1 cellular context compared by ENCODE assay signal in genomic region chr7:23105086-23105643, GRCh38.
TF ChIP-seq lines count a peak whose summit lies in the region.

No MANE protein-coding gene starts in this region.

TF ChIP-seq in K562, 482 proteins besides CTCF, POLR2A, EP300 and RAD21 (continued from another document and continues in another):
- no peak for TF ChIP-seq NELFE (IDR thresholded peaks at IDR 0.05; ENCODE audit: insufficient read depth, insufficient read length)
- no peak for TF ChIP-seq NR2C1 (IDR thresholded peaks at IDR 0.05)
- TF ChIP-seq NR2C1 (tag; IDR thresholded peaks at IDR 0.05), result no peak
- TF ChIP-seq FOXA3 (CRISPR knock-in tag; conservative IDR thresholded peaks at IDR 0.05 in 1 of 2, IDR thresholded peaks at IDR 0.05 in 1 of 2), result no peak
- TF ChIP-seq STAT5B (CRISPR knock-in tag; IDR thresholded peaks at IDR 0.05), result no peak
- TF ChIP-seq BACH1 (tag; IDR thresholded peaks at IDR 0.05), result peak; percentile 32; the same call in 1 of the 2 replicates
- TF ChIP-seq ZNF696 (CRISPR knock-in tag; conservative IDR thresholded peaks at IDR 0.05), result no peak
- TF ChIP-seq MIER1 (IDR thresholded peaks at IDR 0.05; ENCODE audit: low read depth), result no peak
- TF ChIP-seq ZMIZ1 (IDR thresholded peaks at IDR 0.05; ENCODE audit: low read depth in 2 of 2, low read length in 2 of 2), result no peak
- no peak for TF ChIP-seq STAG1 (CRISPR knock-in tag; IDR thresholded peaks at IDR 0.05; ENCODE audit: borderline replicate concordance)
- TF ChIP-seq, protein P1, sequence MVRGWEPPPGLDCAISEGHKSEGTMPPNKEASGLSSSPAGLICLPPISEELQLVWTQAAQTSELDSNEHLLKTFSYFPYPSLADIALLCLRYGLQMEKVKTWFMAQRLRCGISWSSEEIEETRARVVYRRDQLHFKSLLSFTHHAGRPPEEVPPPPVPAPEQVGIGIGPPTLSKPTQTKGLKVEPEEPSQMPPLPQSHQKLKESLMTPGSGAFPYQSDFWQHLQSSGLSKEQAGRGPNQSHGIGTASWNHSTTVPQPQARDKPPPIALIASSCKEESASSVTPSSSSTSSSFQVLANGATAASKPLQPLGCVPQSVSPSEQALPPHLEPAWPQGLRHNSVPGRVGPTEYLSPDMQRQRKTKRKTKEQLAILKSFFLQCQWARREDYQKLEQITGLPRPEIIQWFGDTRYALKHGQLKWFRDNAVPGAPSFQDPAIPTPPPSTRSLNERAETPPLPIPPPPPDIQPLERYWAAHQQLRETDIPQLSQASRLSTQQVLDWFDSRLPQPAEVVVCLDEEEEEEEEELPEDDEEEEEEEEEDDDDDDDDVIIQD (CRISPR knock-in tag; IDR thresholded peaks at IDR 0.05), result no peak
- no peak for TF ChIP-seq POLR2AphosphoS2 (IDR thresholded peaks at IDR 0.05; ENCODE audit: low read length)
- TF ChIP-seq ZNF644 (tag; IDR thresholded peaks at IDR 0.05; ENCODE audit: low read depth), result no peak
- no peak for TF ChIP-seq MAFK (IDR thresholded peaks at IDR 0.05; ENCODE audit: low read length)
- no peak for TF ChIP-seq ZNF398 (CRISPR knock-in tag; IDR thresholded peaks at IDR 0.05)
- no peak for TF ChIP-seq ZNF3 (CRISPR knock-in tag; IDR thresholded peaks at IDR 0.05)
- TF ChIP-seq RFX5 (IDR thresholded peaks at IDR 0.05; ENCODE audit: low read depth, low read length), result no peak
- TF ChIP-seq DEAF1 (CRISPR knock-in tag; IDR thresholded peaks at IDR 0.05), result no peak
- TF ChIP-seq ZSCAN32 (CRISPR knock-in tag; IDR thresholded peaks at IDR 0.05), result no peak
- TF ChIP-seq ZNF316 (IDR thresholded peaks at IDR 0.05), result no peak
- TF ChIP-seq TCF7 (IDR thresholded peaks at IDR 0.05; ENCODE audit: borderline replicate concordance), result no peak
- no peak for TF ChIP-seq HMGN3 (IDR thresholded peaks at IDR 0.05; ENCODE audit: borderline replicate concordance, extremely low read depth, insufficient read length, low read depth, low read length)
- no peak for TF ChIP-seq GTF2F1 (IDR thresholded peaks at IDR 0.05; ENCODE audit: low read depth, low read length)
- TF ChIP-seq, protein P2, sequence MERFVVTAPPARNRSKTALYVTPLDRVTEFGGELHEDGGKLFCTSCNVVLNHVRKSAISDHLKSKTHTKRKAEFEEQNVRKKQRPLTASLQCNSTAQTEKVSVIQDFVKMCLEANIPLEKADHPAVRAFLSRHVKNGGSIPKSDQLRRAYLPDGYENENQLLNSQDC (CRISPR knock-in tag; IDR thresholded peaks at IDR 0.05), result no peak
- TF ChIP-seq ZNF584 (CRISPR knock-in tag; IDR thresholded peaks at IDR 0.05; ENCODE audit: low read depth), result no peak
- TF ChIP-seq ARNT (IDR thresholded peaks at IDR 0.05), result no peak
- no peak for TF ChIP-seq ZNF75A (CRISPR knock-in tag; IDR thresholded peaks at IDR 0.05)
- no peak for TF ChIP-seq KLF16 (IDR thresholded peaks at IDR 0.05)
- TF ChIP-seq ELF1 (tag; IDR thresholded peaks at IDR 0.05), result no peak
- no peak for TF ChIP-seq NFE2L1 (tag; IDR thresholded peaks at IDR 0.05; ENCODE audit: borderline replicate concordance, low read depth)
- no peak for TF ChIP-seq TFE3 (CRISPR knock-in tag; IDR thresholded peaks at IDR 0.05)
- no peak for TF ChIP-seq NFRKB (IDR thresholded peaks at IDR 0.05; ENCODE audit: low read depth)
- TF ChIP-seq CBFB (CRISPR knock-in tag; IDR thresholded peaks at IDR 0.05), result no peak
- no peak for TF ChIP-seq SNAPC5 (CRISPR knock-in tag; IDR thresholded peaks at IDR 0.05)
- TF ChIP-seq PHB (CRISPR knock-in tag; IDR thresholded peaks at IDR 0.05), result no peak
- no peak for TF ChIP-seq ZNF561 (CRISPR knock-in tag; conservative IDR thresholded peaks at IDR 0.05)
- TF ChIP-seq STAT5A (IDR thresholded peaks at IDR 0.05; ENCODE audit: borderline replicate concordance, low read length), result no peak
- TF ChIP-seq USF1 (CRISPR knock-in tag; IDR thresholded peaks at IDR 0.05), result no peak
- no peak for TF ChIP-seq CBFA2T3 (IDR thresholded peaks at IDR 0.05)
- no peak for TF ChIP-seq CREB1 (IDR thresholded peaks at IDR 0.05)
- no peak for TF ChIP-seq CREB1 (CRISPR knock-in tag; IDR thresholded peaks at IDR 0.05)
- no peak for TF ChIP-seq ZBTB49 (CRISPR knock-in tag; IDR thresholded peaks at IDR 0.05; ENCODE audit: borderline replicate concordance)
- no peak for TF ChIP-seq MAZ (CRISPR knock-in tag; conservative IDR thresholded peaks at IDR 0.05 in 1 of 2, IDR thresholded peaks at IDR 0.05 in 1 of 2)
- 0 out of 2 replicates have a peak, but pooled peaks have one; percentile 60 for TF ChIP-seq HDAC2 (IDR thresholded peaks at IDR 0.05)
- no peak for TF ChIP-seq NR1H2 (CRISPR knock-in tag; IDR thresholded peaks at IDR 0.05)
- TF ChIP-seq PHB2 (IDR thresholded peaks at IDR 0.05; ENCODE audit: low read depth), result no peak
- TF ChIP-seq HDAC6 (IDR thresholded peaks at IDR 0.05; ENCODE audit: low read depth, low read length), result no peak
- TF ChIP-seq CREB3 (tag; conservative IDR thresholded peaks at IDR 0.05; ENCODE audit: low read depth), result no peak
- no peak for TF ChIP-seq SP1 (CRISPR knock-in tag; IDR thresholded peaks at IDR 0.05)
- TF ChIP-seq BRD4 (IDR thresholded peaks at IDR 0.05), result no peak
- TF ChIP-seq UBTF (IDR thresholded peaks at IDR 0.05; ENCODE audit: borderline replicate concordance in 1 of 2, low read depth in 2 of 2, low read length in 2 of 2), result no peak
- TF ChIP-seq ZNF239 (CRISPR knock-in tag; IDR thresholded peaks at IDR 0.05), result no peak
- no peak for TF ChIP-seq SMARCA4 (IDR thresholded peaks at IDR 0.05)
